ENCODE assay signal across 20 cellular contexts in the genomic region with DNA sequence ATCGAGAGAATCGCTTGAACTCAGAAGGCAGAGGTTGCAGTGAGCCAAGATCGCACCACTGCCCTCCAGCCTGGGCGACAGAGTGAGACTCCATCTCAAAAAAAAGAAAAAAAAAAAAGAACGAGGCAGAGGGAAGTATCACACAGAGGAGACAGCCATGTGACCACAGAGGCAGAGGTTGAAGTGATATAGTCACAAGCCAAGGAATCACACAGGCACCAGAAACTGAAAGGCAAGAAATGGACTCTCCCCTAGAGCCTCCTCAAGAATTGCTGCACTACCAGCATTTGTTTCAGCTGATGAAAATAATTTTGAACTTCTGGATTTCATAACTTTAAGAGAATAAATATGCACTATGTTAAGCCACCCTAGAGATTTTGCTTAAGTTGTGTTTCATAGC.
DNase-seq lines count a peak whose midpoint lies in the region; ATAC-seq, FAIRE-seq and TF ChIP-seq lines count a peak whose summit lies in the region.
"Had no signal": no experiment of that assay in that cellular context is flagged by ENCODE, and none has a peak within 500 bp of the region (broad histone marks: within the 10 kb centered on the region; RNA-seq: fewer than 3 reads in every experiment).

No MANE protein-coding gene starts in this region.

- no peak overlapping the region for H3K4me3 Mint-ChIP-seq in T-helper 1 cell treated with Interleukin-12 subunit alpha and Interleukin-12 subunit beta and Interleukin-4 antibody, amounts not matched to agents 30 μg/mL and 1 μg/mL, for 36 hours
- no peak overlapping the region for H3K4me3 Mint-ChIP-seq in activated B cell treated with CpG ODN at 0.5 μM for 24 hours
- H3K4me3 Mint-ChIP-seq: CD8-positive, alpha-beta T cell had no signal

- TF ChIP-seq CTCF in activated B cell treated with CpG ODN at 0.5 μM for 24 hours (IDR thresholded peaks at IDR 0.05): no peak

- DNase-seq in T-helper 1 cell: no peak
- DNase-seq in activated B cell treated with CpG ODN at 0.5 μM for 24 hours: no peak
- DNase-seq in HuH-7 (ENCODE audit: low spot score): no peak
- DNase-seq in GM19239 (ENCODE audit: insufficient read length, low spot score): no peak
- DNase-seq: CD8-positive, alpha-beta T cell; DMS79; GM23248; HCEC 1CT; KG1; NCI-H1417 treated with DMSO at 0.1 percent for 48 hours; NCI-H1930; PC-9; SW 1271 had no signal

- FAIRE-seq in GM19239 (lab: Jason Lieb, UNC): no peak
- FAIRE-seq: GM18507 had no signal

- peak overlapping the region; percentile 3 for H3K27ac Mint-ChIP-seq in T-helper 1 cell treated with Interleukin-12 subunit alpha and Interleukin-12 subunit beta and Interleukin-4 antibody, amounts not matched to agents 30 μg/mL and 1 μg/mL, for 36 hours
- H3K27ac Mint-ChIP-seq in activated B cell treated with CpG ODN at 0.5 μM for 24 hours: no peak overlapping the region
- H3K27ac Mint-ChIP-seq: CD8-positive, alpha-beta T cell had no signal

- POLR2A ChIA-PET in activated B cell treated with CpG ODN at 0.5 μM for 24 hours (lab: Charles Lee): no interaction called here

- peaks cover 38% of the 10 kb centered on the region for H3K4me1 Mint-ChIP-seq in T-helper 1 cell treated with Interleukin-12 subunit alpha and Interleukin-12 subunit beta and Interleukin-4 antibody, amounts not matched to agents 30 μg/mL and 1 μg/mL, for 36 hours (ENCODE audit: low read depth)
- H3K4me1 Mint-ChIP-seq in activated B cell treated with CpG ODN at 0.5 μM for 24 hours: peaks cover 35% of the 10 kb centered on the region

- H3K9me3 ChIP-seq in KOPT-K1 (ENCODE audit: insufficient read depth, low read length, poor library complexity, severe bottlenecking): peaks cover 30% of the 10 kb centered on the region
- H3K9me3 ChIP-seq: SJSA1 had no signal

- CTCF ChIA-PET in activated B cell treated with CpG ODN at 0.5 μM for 24 hours (lab: Charles Lee): no interaction called here

- H3K36me3 ChIP-seq in KOPT-K1 (ENCODE audit: insufficient read depth, low read length): no peaks in the 10 kb centered on the region; the same call in 1 of the 2 replicates
- H3K36me3 ChIP-seq: BLaER1, SJSA1 had no signal

- H3K27me3 Mint-ChIP-seq in T-helper 1 cell treated with Interleukin-12 subunit alpha and Interleukin-12 subunit beta and Interleukin-4 antibody, amounts not matched to agents 30 μg/mL and 1 μg/mL, for 36 hours (ENCODE audit: low read depth): no peaks in the 10 kb centered on the region
- peaks cover 1% of the 10 kb centered on the region for H3K27me3 Mint-ChIP-seq in activated B cell treated with CpG ODN at 0.5 μM for 24 hours

- ATAC-seq in activated B cell treated with CpG ODN at 0.5 μM for 24 hours (ENCODE audit: low read depth): peak; percentile 25
- ATAC-seq in HG03520 (IDR thresholded peaks at IDR 0.05; ENCODE audit: unreplicated experiment): no peak
- no peak for ATAC-seq in HG03565 (IDR thresholded peaks at IDR 0.05; ENCODE audit: unreplicated experiment)
- ATAC-seq: CD8-positive, alpha-beta T cell had no signal

- H3K36me3 Mint-ChIP-seq in T-helper 1 cell treated with Interleukin-12 subunit alpha and Interleukin-12 subunit beta and Interleukin-4 antibody, amounts not matched to agents 30 μg/mL and 1 μg/mL, for 36 hours (ENCODE audit: low read depth): peaks cover 45% of the 10 kb centered on the region
- H3K36me3 Mint-ChIP-seq in activated B cell treated with CpG ODN at 0.5 μM for 24 hours (ENCODE audit: low read depth): no peaks in the 10 kb centered on the region
- H3K36me3 Mint-ChIP-seq: CD8-positive, alpha-beta T cell had no signal

- peaks cover 48% of the 10 kb centered on the region for H3K9me3 Mint-ChIP-seq in T-helper 1 cell treated with Interleukin-12 subunit alpha and Interleukin-12 subunit beta and Interleukin-4 antibody, amounts not matched to agents 30 μg/mL and 1 μg/mL, for 36 hours
- no peaks in the 10 kb centered on the region for H3K9me3 Mint-ChIP-seq in activated B cell treated with CpG ODN at 0.5 μM for 24 hours
- H3K9me3 Mint-ChIP-seq: CD8-positive, alpha-beta T cell had no signal

- H3K27ac ChIP-seq in KOPT-K1 (ENCODE audit: low read depth, low read length, poor library complexity, severe bottlenecking): peak overlapping the region; percentile 5
- H3K27ac ChIP-seq: BLaER1, GM23248, PC-9, SJSA1 had no signal

- intact Hi-C loops in activated B cell treated with CpG ODN at 0.5 μM for 24 hours (cut with micrococcal nuclease): no loop called here
